25 cellular contexts compared by ENCODE assay signal in genomic region chr2:24853996-24854395, GRCh38.
DNase-seq lines count a peak whose midpoint lies in the region; ATAC-seq and TF ChIP-seq lines count a peak whose summit lies in the region.
"Had no signal": no experiment of that assay in that cellular context is flagged by ENCODE, and none has a peak within 500 bp of the region (broad histone marks: within the 10 kb centered on the region; RNA-seq: fewer than 3 reads in every experiment).

No MANE protein-coding gene starts in this region.

- no peak overlapping the region for H3K9ac ChIP-seq in mesenchymal stem cell (ENCODE audit: low read length)
- no peak overlapping the region for H3K9ac ChIP-seq in skeletal muscle tissue (ENCODE audit: low read depth in 1 of 3, low read length in 3 of 3)

- H3K4me2 ChIP-seq in mesenchymal stem cell (ENCODE audit: low read length, poor library complexity, severe bottlenecking): no peak overlapping the region

- H2BK5ac ChIP-seq in mesenchymal stem cell (ENCODE audit: low read depth, low read length, poor library complexity, severe bottlenecking): no peak overlapping the region

- ATAC-seq in GM18505 (IDR thresholded peaks at IDR 0.05; ENCODE audit: unreplicated experiment) (no peak), T-cell (replicated peaks in 1 of 4) (no peak)
- ATAC-seq: HCT116, right cardiac atrium, T-helper 17 cell had no signal

- H3K4me3 ChIP-seq in coronary artery: no peak overlapping the region
- no peak overlapping the region for H3K4me3 ChIP-seq in mesenchymal stem cell (ENCODE audit: insufficient read depth in 1 of 2, low read depth in 1 of 2, low read length in 2 of 2)
- H3K4me3 ChIP-seq in skeletal muscle tissue (ENCODE audit: low read length in 3 of 3): no peak overlapping the region
- H3K4me3 ChIP-seq: SK-N-MC had no signal

- no peak overlapping the region for H3K4ac ChIP-seq in mesenchymal stem cell (ENCODE audit: low read depth in 1 of 2, low read length in 2 of 2)

- no peaks in the 10 kb centered on the region for H3K9me3 Mint-ChIP-seq in T-cell
- H3K9me3 Mint-ChIP-seq: activated naive CD4-positive, alpha-beta T cell treated with anti-CD3 and anti-CD28 coated beads for 36 hours; memory B cell; stimulated activated naive CD8-positive, alpha-beta T cell treated with anti-CD3 and anti-CD28 coated beads, Interleukin-15, Interleukin-2, amounts not matched to agents 100 ng/mL and 50 ng/mL, for 24 hours; type B pancreatic cell had no signal

- no peak overlapping the region for H2AFZ ChIP-seq in mesenchymal stem cell (ENCODE audit: low read depth, low read length)

- no peak for TF ChIP-seq POLR2A in GM18505 (IDR thresholded peaks at IDR 0.05; ENCODE audit: borderline replicate concordance, extremely low read depth, insufficient read depth, insufficient read length)

- H3K14ac ChIP-seq in mesenchymal stem cell (ENCODE audit: low read length in 2 of 2): no peak overlapping the region

- peaks cover 6% of the 10 kb centered on the region for H3K4me1 ChIP-seq in mesenchymal stem cell (ENCODE audit: control insufficient read depth, insufficient read depth, low read depth, low read length)
- H3K4me1 ChIP-seq in skeletal muscle tissue (ENCODE audit: control insufficient read depth in 3 of 3, insufficient read depth in 3 of 3, low read length in 3 of 3): peaks cover 11 to 30% (median 19%) of the 10 kb centered on the region in 3 donors

- H3K23ac ChIP-seq in mesenchymal stem cell (ENCODE audit: low read length in 2 of 2): no peak overlapping the region

- H3K36me3 Mint-ChIP-seq in T-cell: peaks cover 30% of the 10 kb centered on the region

- peaks cover 7% of the 10 kb centered on the region for H3K79me1 ChIP-seq in mesenchymal stem cell (replicated peaks; ENCODE audit: low read length, poor library complexity, severe bottlenecking)

- no peak overlapping the region for H2AK5ac ChIP-seq in mesenchymal stem cell (ENCODE audit: low read length, severe bottlenecking)

- no peak overlapping the region for H3K18ac ChIP-seq in mesenchymal stem cell (ENCODE audit: low read depth in 1 of 2, low read length in 2 of 2)

- WGBS in adipose tissue, 3 donors: 72 to 80% (median 75%) methylated on average over 3 of the region's 3 CpGs
- 69% methylated on average over 3 of the region's 3 CpGs for WGBS in mesenchymal stem cell

- CTCF ChIA-PET in T-cell (lab: Charles Lee): no interaction called here

- no peak overlapping the region for H3K4me3 Mint-ChIP-seq in T-cell
- H3K4me3 Mint-ChIP-seq: activated naive CD4-positive, alpha-beta T cell treated with anti-CD3 and anti-CD28 coated beads for 36 hours; CD14-positive monocyte; memory B cell; stimulated activated naive CD8-positive, alpha-beta T cell treated with anti-CD3 and anti-CD28 coated beads, Interleukin-15, Interleukin-2, amounts not matched to agents 100 ng/mL and 50 ng/mL, for 24 hours; T-helper 17 cell; type B pancreatic cell had no signal

- H3K27me3 ChIP-seq in mesenchymal stem cell (ENCODE audit: control insufficient read depth in 1 of 2, insufficient read depth in 1 of 2, low read length in 2 of 2) (no peaks in the 10 kb centered on the region), skeletal muscle tissue (ENCODE audit: control insufficient read depth in 3 of 3, insufficient read depth in 3 of 3, low read length in 3 of 3) (no peaks in the 10 kb centered on the region)

- no peak for DNase-seq in coronary artery (ENCODE audit: low spot score)
- peak; percentile 50 for DNase-seq in mesenchymal stem cell
- DNase-seq in HK-2 (ENCODE audit: unreplicated experiment): no peak
- DNase-seq in T-cell: no peak
- DNase-seq in anterior cingulate cortex (lab: John Stamatoyannopoulos, UW): no peak
- DNase-seq: activated CD4-positive, alpha-beta T cell treated with anti-CD3 and anti-CD28 coated beads for 48 hours; activated naive CD4-positive, alpha-beta T cell treated with anti-CD3 and anti-CD28 coated beads for 36 hours; activated T-cell treated with anti-CD3 and anti-CD28 coated beads, Interleukin-2, amount 50 U/mL, for 48 hours; cerebellar nuclear complex; erythroblast; NCI-H1105 treated with DMSO at 0.1 percent for 48 hours; NCI-H2029; NCI-H226; occipital lobe; right cardiac atrium; T-helper 17 cell had no signal

- no peak overlapping the region for H2BK12ac ChIP-seq in mesenchymal stem cell (ENCODE audit: low read length in 2 of 2)

- H3K36me3 ChIP-seq in mesenchymal stem cell (ENCODE audit: control insufficient read depth in 1 of 2, insufficient read depth in 2 of 2, low read depth in 1 of 2, low read length in 2 of 2): peaks cover 0 to 5% of the 10 kb centered on the region in 2 experiments
- H3K36me3 ChIP-seq in skeletal muscle tissue (ENCODE audit: control insufficient read depth in 3 of 3, insufficient read depth in 3 of 3, low read length in 3 of 3): no peaks in the 10 kb centered on the region

- H2BK15ac ChIP-seq in mesenchymal stem cell (ENCODE audit: low read depth, poor library complexity, severe bottlenecking): no peak overlapping the region

- TF ChIP-seq CTCF in coronary artery (IDR thresholded peaks at IDR 0.05): no peak

- POLR2A ChIA-PET in T-cell (lab: Charles Lee): no interaction called here

- no peaks in the 10 kb centered on the region for H3K9me3 ChIP-seq in mesenchymal stem cell (ENCODE audit: control insufficient read depth, low read length)
- no peaks in the 10 kb centered on the region for H3K9me3 ChIP-seq in skeletal muscle tissue (ENCODE audit: control insufficient read depth in 3 of 3, low read length in 3 of 3)

- H3K4me1 Mint-ChIP-seq in T-cell: no peaks in the 10 kb centered on the region
- H3K4me1 Mint-ChIP-seq: memory B cell had no signal

- H3K27me3 Mint-ChIP-seq in T-cell: no peaks in the 10 kb centered on the region
- H3K27me3 Mint-ChIP-seq: memory B cell; stimulated activated naive CD8-positive, alpha-beta T cell treated with anti-CD3 and anti-CD28 coated beads, Interleukin-15, Interleukin-2, amounts not matched to agents 100 ng/mL and 50 ng/mL, for 24 hours; T-helper 17 cell; type B pancreatic cell had no signal

- H4K91ac ChIP-seq in mesenchymal stem cell (ENCODE audit: low read length): no peak overlapping the region

- peak overlapping the region; percentile 64 for H3K27ac ChIP-seq in adipose tissue (ENCODE audit: low read depth, low read length)
- H3K27ac ChIP-seq in coronary artery: peak overlapping the region; percentile 67 to 74
- no peak overlapping the region for H3K27ac ChIP-seq in mesenchymal stem cell (ENCODE audit: low read length, poor library complexity, severe bottlenecking)
- H3K27ac ChIP-seq in skeletal muscle tissue (ENCODE audit: low read depth, low read length): peak overlapping the region; percentile 36
- H3K27ac ChIP-seq: SK-N-MC had no signal

- no peak overlapping the region for H2BK120ac ChIP-seq in mesenchymal stem cell (ENCODE audit: low read depth, low read length)

- H3K27ac Mint-ChIP-seq in T-cell: no peak overlapping the region
- H3K27ac Mint-ChIP-seq: activated naive CD4-positive, alpha-beta T cell treated with anti-CD3 and anti-CD28 coated beads for 36 hours; T-helper 17 cell; type B pancreatic cell had no signal

- no peak overlapping the region for H4K8ac ChIP-seq in mesenchymal stem cell (ENCODE audit: low read length)
